ENCODE assay signal across 12 cellular contexts in the genomic region with DNA sequence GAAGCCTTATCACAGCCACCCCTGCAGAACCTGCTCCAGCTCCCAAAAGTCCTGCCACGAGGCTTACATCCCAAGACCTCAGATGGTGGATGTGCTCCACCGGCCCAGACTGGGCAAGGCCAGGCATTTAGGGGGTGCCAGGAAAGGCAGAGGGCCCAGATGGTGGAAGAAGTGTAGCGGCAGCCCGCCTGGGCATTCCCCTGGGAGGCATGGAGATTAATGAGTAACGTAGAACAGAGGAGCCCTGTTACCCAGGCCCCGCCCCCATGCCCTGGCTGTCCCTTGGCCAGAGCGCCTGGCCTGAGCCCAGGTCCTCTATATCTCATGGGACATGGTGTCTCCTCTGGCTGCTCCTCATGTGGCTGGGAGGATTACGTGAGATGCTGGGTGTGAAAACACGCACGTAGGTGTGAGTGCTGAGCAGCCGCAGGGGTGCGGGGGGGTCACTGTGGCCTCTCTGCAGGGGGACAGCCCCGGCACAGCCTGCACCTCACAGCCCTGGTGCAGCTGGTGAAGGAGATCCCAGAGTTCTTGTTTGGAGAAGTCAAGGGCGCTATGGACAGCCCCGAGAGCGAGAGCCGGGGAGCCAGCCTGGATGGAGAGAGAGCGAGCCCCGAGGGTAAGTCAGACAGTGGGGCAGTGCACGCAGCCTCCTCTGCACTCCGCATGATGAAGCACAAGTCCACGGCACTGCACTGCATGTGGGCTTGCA. TPM values are rescaled to one million over a fixed set of nuclear protein-coding genes. Genes with fewer than 3 reads are reported as not detected.
DNase-seq lines count a peak whose midpoint lies in the region; ATAC-seq lines count a peak whose summit lies in the region.
"Had no signal": no experiment of that assay in that cellular context is flagged by ENCODE, and none has a peak within 500 bp of the region (broad histone marks: within the 10 kb centered on the region; RNA-seq: fewer than 3 reads in every experiment).

No MANE protein-coding gene starts in this region.

- CTCF ChIA-PET in activated CD4-positive, alpha-beta T cell treated with anti-CD3 and anti-CD28 coated beads, Interleukin-2, amount 10 ng/mL, durations not matched to agents 7 days and 5 days (lab: Charles Lee) = no interaction called here

- intact Hi-C loops in left colon (cut with DNase I, micrococcal nuclease) = no loop called here

- H3K36me3 Mint-ChIP-seq in activated CD4-positive, alpha-beta T cell treated with anti-CD3 and anti-CD28 coated beads, Interleukin-2, amount 10 ng/mL, durations not matched to agents 7 days and 5 days (ENCODE audit: low read depth) = peaks cover 3% of the 10 kb centered on the region

- H3K27me3 Mint-ChIP-seq in activated CD4-positive, alpha-beta T cell treated with anti-CD3 and anti-CD28 coated beads, Interleukin-2, amount 10 ng/mL, durations not matched to agents 7 days and 5 days = no peaks in the 10 kb centered on the region
- H3K27me3 Mint-ChIP-seq: IgD-negative memory B cell had no signal

- H3K9me3 Mint-ChIP-seq in activated CD4-positive, alpha-beta T cell treated with anti-CD3 and anti-CD28 coated beads, Interleukin-2, amount 10 ng/mL, durations not matched to agents 7 days and 5 days = no peaks in the 10 kb centered on the region
- H3K9me3 Mint-ChIP-seq: activated naive CD4-positive, alpha-beta T cell treated with anti-CD3 and anti-CD28 coated beads for 36 hours; IgD-negative memory B cell had no signal

- H3K27ac ChIP-seq in angular gyrus (ENCODE audit: low read depth, low read length) (peak overlapping the region; percentile 60), temporal lobe (ENCODE audit: low read depth, low read length) (peak overlapping the region; percentile 84)
- H3K27ac ChIP-seq: uterus had no signal

- peak; percentile 22 to 85 for DNase-seq in NCI-H526 (lab: John Stamatoyannopoulos, UW)
- DNase-seq in NCI-H526 treated with DMSO at 0.1 percent for 48 hours (lab: John Stamatoyannopoulos, UW) = no peak
- peak in 1 of 2 donors; percentile 30 for DNase-seq in left colon
- no peak for DNase-seq in activated CD4-positive, alpha-beta T cell treated with anti-CD3 and anti-CD28 coated beads, Interleukin-2, amount 10 ng/mL, durations not matched to agents 7 days and 5 days
- DNase-seq: activated naive CD4-positive, alpha-beta T cell treated with anti-CD3 and anti-CD28 coated beads for 36 hours; SIG-M5; uterus had no signal

- POLR2A ChIA-PET in activated CD4-positive, alpha-beta T cell treated with anti-CD3 and anti-CD28 coated beads, Interleukin-2, amount 10 ng/mL, durations not matched to agents 7 days and 5 days (lab: Charles Lee) = no interaction called here

- H3K4me1 Mint-ChIP-seq in activated CD4-positive, alpha-beta T cell treated with anti-CD3 and anti-CD28 coated beads, Interleukin-2, amount 10 ng/mL, durations not matched to agents 7 days and 5 days = peaks cover 14% of the 10 kb centered on the region

- no peak overlapping the region for H3K27ac Mint-ChIP-seq in activated CD4-positive, alpha-beta T cell treated with anti-CD3 and anti-CD28 coated beads, Interleukin-2, amount 10 ng/mL, durations not matched to agents 7 days and 5 days
- H3K27ac Mint-ChIP-seq: activated naive CD4-positive, alpha-beta T cell treated with anti-CD3 and anti-CD28 coated beads for 36 hours; IgD-negative memory B cell had no signal

- no peak overlapping the region for H3K4me3 Mint-ChIP-seq in activated CD4-positive, alpha-beta T cell treated with anti-CD3 and anti-CD28 coated beads, Interleukin-2, amount 10 ng/mL, durations not matched to agents 7 days and 5 days
- H3K4me3 Mint-ChIP-seq: activated naive CD4-positive, alpha-beta T cell treated with anti-CD3 and anti-CD28 coated beads for 36 hours; IgD-negative memory B cell had no signal

- ATAC-seq in left colon (peak; percentile 59), GM19455 (IDR thresholded peaks at IDR 0.05; ENCODE audit: unreplicated experiment) (no peak), GM18873 (IDR thresholded peaks at IDR 0.05; ENCODE audit: low FRiP score, unreplicated experiment) (no peak)

RNA-seq across cellular contexts. Expression of a gene that starts 52.9 kb away (rescaled TPM):
- 1 to 10 TPM; 1.5 to 6.0 TPM for total RNA-seq in left colon
- 1.2 TPM for total RNA-seq in temporal lobe
- under 1 TPM; 0.15 to 0.32 TPM for total RNA-seq in activated CD4-positive, alpha-beta T cell treated with anti-CD3 and anti-CD28 coated beads, Interleukin-2, amount 10 ng/mL, durations not matched to agents 7 days and 5 days

Comparison
In these comparisons a context has a peak if more than half of its experiments do, and no peak if none do; other contexts are left out.
1. DNase-seq: peak in NCI-H526 (2 of 2); none in NCI-H526 treated with DMSO at 0.1 percent for 48 hours (single experiment) and activated CD4-positive, alpha-beta T cell treated with anti-CD3 and anti-CD28 coated beads, Interleukin-2, amount 10 ng/mL, durations not matched to agents 7 days and 5 days (single experiment).